8 cellular contexts compared by ENCODE assay signal in genomic region chr9:91758491-91758981, GRCh38.
DNase-seq lines count a peak whose midpoint lies in the region; ATAC-seq and TF ChIP-seq lines count a peak whose summit lies in the region.

No MANE protein-coding gene starts in this region.

- CTCF ChIA-PET in A673 (lab: Charles Lee): interaction anchor here (0.6 to 1.7 kb wide), 9 partner anchors 8 to 357 kb away, joined by 3 to 14 read pairs (median 6); partner anchors contain the start of genes ROR2 and SPTLC1

- ATAC-seq in HG02759 (IDR thresholded peaks at IDR 0.05; ENCODE audit: unreplicated experiment) (peak; percentile 77), mucosa of descending colon (peak; percentile 58)

- POLR2A ChIA-PET in A673 (lab: Charles Lee; ENCODE audit: low non-redundant PET): interaction anchor here (0.7 kb wide), 1 partner anchor 176 kb away, joined by 5 read pairs; no protein-coding TSS in a partner anchor

- H3K27me3 ChIP-seq in A673 (replicated peaks; ENCODE audit: insufficient read depth, low read depth, low read length, poor library complexity) (no peaks in the 10 kb centered on the region), NT2/D1 (ENCODE audit: insufficient read depth, insufficient read length) (no peaks in the 10 kb centered on the region)

- DNase-seq in A673 (ENCODE audit: low spot score) (peak; percentile 80), GM12864 (ENCODE audit: low read depth) (peak; percentile 7), NT2/D1 (ENCODE audit: low read depth, low spot score) (peak; percentile 66), T47D (ENCODE audit: low read depth in 1 of 2, low spot score in 1 of 2) (peak; percentile 35 to 70), mucosa of descending colon (peak in 2 of 3 donors; percentile 75 to 85), caudate nucleus (lab: John Stamatoyannopoulos, UW) (no peak)
- no peak for DNase-seq in activated CD4-positive, CD25-positive, alpha-beta regulatory T cell treated with anti-CD3 and anti-CD28 coated beads, Interleukin-2, amount 50 U/mL, for 72 hours

- no peak overlapping the region for H3K27ac ChIP-seq in A673 (ENCODE audit: low read depth, low read length, poor library complexity, severe bottlenecking)
- no peak overlapping the region for H3K27ac ChIP-seq in caudate nucleus (ENCODE audit: low read depth, low read length)

- H3K4me3 ChIP-seq in A673 (ENCODE audit: low read depth, low read length, poor library complexity, severe bottlenecking): no peak overlapping the region
- H3K4me3 ChIP-seq in GM12864 (ENCODE audit: low read depth, low read length): no peak overlapping the region
- H3K4me3 ChIP-seq in NT2/D1 (ENCODE audit: insufficient read length, low read depth): no peak overlapping the region
- H3K4me3 ChIP-seq in mucosa of descending colon: no peak overlapping the region

- no TSS peak for BruUV-seq in A673 (replicated peaks; lab: Mats Ljungman, UMichigan)

- no peaks in the 10 kb centered on the region for H3K4me1 ChIP-seq in A673 (ENCODE audit: insufficient read depth, low read length, poor library complexity, severe bottlenecking)
- H3K4me1 ChIP-seq in NT2/D1 (ENCODE audit: insufficient read depth, insufficient read length): no peaks in the 10 kb centered on the region
- H3K4me1 ChIP-seq in mucosa of descending colon (ENCODE audit: low read depth): peaks cover 6% of the 10 kb centered on the region

- no peaks in the 10 kb centered on the region for H3K36me3 ChIP-seq in A673 (ENCODE audit: insufficient read depth, low read length, poor library complexity, severe bottlenecking)
- H3K36me3 ChIP-seq in NT2/D1 (ENCODE audit: insufficient read depth, insufficient read length, low read length): peaks cover 20% of the 10 kb centered on the region
- no peaks in the 10 kb centered on the region for H3K36me3 ChIP-seq in mucosa of descending colon (ENCODE audit: low read depth)

- intact Hi-C loops in A673 (cut with micrococcal nuclease; ENCODE audit: unreplicated experiment): loop anchor here (1.0 kb wide), 1 partner anchor 192 kb away; the partner anchor contains the start of gene ROR2
- intact Hi-C loops in mucosa of descending colon (cut with DNase I, micrococcal nuclease): no loop called here

- no peak overlapping the region for H3K9ac ChIP-seq in NT2/D1 (ENCODE audit: insufficient read length, low read depth)

- H3K9me3 ChIP-seq in A673 (ENCODE audit: low read depth, low read length, poor library complexity, severe bottlenecking): peaks cover 2% of the 10 kb centered on the region
- H3K9me3 ChIP-seq in NT2/D1 (ENCODE audit: insufficient read depth, low read length): peaks cover 8% of the 10 kb centered on the region; the same call in 1 of the 2 replicates
- H3K9me3 ChIP-seq in mucosa of descending colon: peaks cover 5% of the 10 kb centered on the region

- TF ChIP-seq CTCF in A673 (conservative IDR thresholded peaks at IDR 0.05; ENCODE audit: low read depth, low read length) (peak; percentile 88), GM12864 (IDR thresholded peaks at IDR 0.05; ENCODE audit: low read depth, low read length, missing control alignments) (peak; percentile 82), mucosa of descending colon (IDR thresholded peaks at IDR 0.05) (peak; percentile 45)

- in situ Hi-C loops in T47D (cut with HindIII; ENCODE audit: low pct_unique_long_range_greater_than_20kb, low sequenced_read_pairs): no loop called here

Comparison
In these comparisons a context has a peak if more than half of its experiments do, and no peak if none do; other contexts are left out.
1. DNase-seq: peak in A673 (single experiment), GM12864 (single experiment), NT2/D1 (single experiment), T47D (2 of 2) and mucosa of descending colon (2 of 3); none in caudate nucleus (0 of 61) and activated CD4-positive, CD25-positive, alpha-beta regulatory T cell treated with anti-CD3 and anti-CD28 coated beads, Interleukin-2, amount 50 U/mL, for 72 hours (single experiment).
2. Peak in every context shown above with its lines, with median percentiles within 50 percentile points of each other: CTCF ChIP-seq.